26 cellular contexts compared by ENCODE assay signal in genomic region chr7:117216436-117217069, GRCh38.
DNase-seq lines count a peak whose midpoint lies in the region; ATAC-seq, FAIRE-seq and TF ChIP-seq lines count a peak whose summit lies in the region.
"Had no signal": no experiment of that assay in that cellular context is flagged by ENCODE, and none has a peak within 500 bp of the region (broad histone marks: within the 10 kb centered on the region; RNA-seq: fewer than 3 reads in every experiment).

No MANE protein-coding gene starts in this region.

- no peak for TF ChIP-seq EP300 in K562 (IDR thresholded peaks at IDR 0.05; ENCODE audit: low read length)

- H3K9me1 ChIP-seq in K562 (ENCODE audit: control insufficient read depth, insufficient read depth, low read length) = no peaks in the 10 kb centered on the region

- no peak for FAIRE-seq in K562 (lab: Jason Lieb, UNC)
- FAIRE-seq: H1 had no signal

- intact Hi-C loops in Right ventricle myocardium superior (cut with DNase I) (no loop called here), K562 (cut with micrococcal nuclease) (no loop called here)

- H3K9me3 ChIP-seq in cardiac muscle cell (ENCODE audit: low read depth) = no peaks in the 10 kb centered on the region
- H3K9me3 ChIP-seq in K562 (replicated peaks; ENCODE audit: control insufficient read depth, insufficient read depth, low read depth, low read length) = no peaks in the 10 kb centered on the region
- no peaks in the 10 kb centered on the region for H3K9me3 ChIP-seq in smooth muscle cell (replicated peaks; ENCODE audit: low read depth)
- H3K9me3 ChIP-seq: BE2C had no signal

- TF ChIP-seq POLR2A in K562 (conservative IDR thresholded peaks at IDR 0.05) = no peak

- TF ChIP-seq RAD21 in K562 (CRISPR knock-in tag; conservative IDR thresholded peaks at IDR 0.05 in 1 of 2, IDR thresholded peaks at IDR 0.05 in 1 of 2) = no peak

- POLR2A ChIA-PET in K562 (lab: Yijun Ruan, JAX) = no interaction called here

- H3K27me3 ChIP-seq in cardiac muscle cell = no peaks in the 10 kb centered on the region
- H3K27me3 ChIP-seq in K562 (ENCODE audit: control insufficient read depth in 2 of 2, insufficient read depth in 2 of 2, low read length in 2 of 2) = no peaks in the 10 kb centered on the region
- no peaks in the 10 kb centered on the region for H3K27me3 ChIP-seq in smooth muscle cell (ENCODE audit: low read depth)
- H3K27me3 ChIP-seq: BE2C had no signal

- H3K36me3 ChIP-seq in cardiac muscle cell (peaks cover 15% of the 10 kb centered on the region), K562 (ENCODE audit: control insufficient read depth, insufficient read depth, low read length) (peaks cover 64% of the 10 kb centered on the region; the same call in 2 of the 3 replicates), smooth muscle cell (ENCODE audit: low read depth) (no peaks in the 10 kb centered on the region)
- H3K36me3 ChIP-seq: BE2C had no signal

- CTCF ChIA-PET in K562 (lab: Yijun Ruan, JAX; ENCODE audit: low intra/inter-chr PET ratio) = interaction anchor here (0.7 kb wide), 1 partner anchor 814 kb away, joined by 3 read pairs; no protein-coding TSS in a partner anchor

- no peaks in the 10 kb centered on the region for H4K20me1 ChIP-seq in K562 (replicated peaks; ENCODE audit: control insufficient read depth, insufficient read depth, low read length)
- no peaks in the 10 kb centered on the region for H4K20me1 ChIP-seq in smooth muscle cell (ENCODE audit: low read depth)

- H3K9ac ChIP-seq in K562 (ENCODE audit: insufficient read depth in 1 of 2, low read depth in 2 of 2, low read length in 2 of 2) = no peak overlapping the region
- H3K9ac ChIP-seq in smooth muscle cell (ENCODE audit: low read depth) = peak overlapping the region; percentile 22

- WGBS in K562 (ENCODE audit: insufficient coverage, low coverage, missing lambda C conversion rate) = 72% methylated on average over 5 of the region's 5 CpGs
- 53% methylated on average over 5 of the region's 5 CpGs for WGBS in smooth muscle cell (ENCODE audit: low lambda C conversion rate)

- ATAC-seq in Right ventricle myocardium superior (ENCODE audit: poor library complexity) = no peak
- ATAC-seq in K562 = peak; percentile 61
- ATAC-seq in GM21367 (IDR thresholded peaks at IDR 0.05; ENCODE audit: unreplicated experiment) = no peak

- no TSS peak for BruUV-seq in K562 (replicated peaks; lab: Mats Ljungman, UMichigan)

- DNase-seq in cardiac muscle cell (ENCODE audit: low read depth in 1 of 2, low spot score in 1 of 2) = peak in 1 of 2 donors; percentile 62
- DNase-seq in Right ventricle myocardium superior = no peak
- DNase-seq in K562 (ENCODE audit: extremely low read depth in 1 of 4, low spot score in 3 of 4) = peak in 1 of 4 experiments; percentile 21
- DNase-seq in iPS-NIHi11 (ENCODE audit: low spot score) = peak; percentile 21
- DNase-seq in smooth muscle cell (lab: John Stamatoyannopoulos, UW; ENCODE audit: unreplicated experiment) = no peak
- DNase-seq in AML-193 (lab: John Stamatoyannopoulos, UW) = no peak
- no peak for DNase-seq in GOT3 (lab: John Stamatoyannopoulos, UW)
- DNase-seq: BE2C; CD8-positive, alpha-beta memory T cell; DMS 273 treated with DMSO at 0.1 percent for 48 hours; DMS79; HCEC 1CT; Kasumi-1; NCI-H1092 treated with DMSO at 0.1 percent for 48 hours; NCI-H1436; NCI-H187; NCI-H2081 treated with DMSO at 0.1 percent for 48 hours; NCI-H2171; NCI-H226; NCI-H510A; NCI-H69; RPMI8226; SHP77 had no signal

- H3K4me1 ChIP-seq in cardiac muscle cell (ENCODE audit: low read depth) = peaks cover 26% of the 10 kb centered on the region
- H3K4me1 ChIP-seq in K562 (replicated peaks in 1 of 2; ENCODE audit: control insufficient read depth in 2 of 2, insufficient read depth in 2 of 2, low read length in 2 of 2) = no peaks in the 10 kb centered on the region
- peaks cover 19% of the 10 kb centered on the region for H3K4me1 ChIP-seq in smooth muscle cell (ENCODE audit: low read depth)
- H3K4me1 ChIP-seq: BE2C had no signal

- TF ChIP-seq CTCF in cardiac muscle cell (IDR thresholded peaks at IDR 0.05; ENCODE audit: low read depth, low read length) = no peak
- TF ChIP-seq CTCF in K562 (IDR thresholded peaks at IDR 0.05 in 2 of 3, conservative IDR thresholded peaks at IDR 0.05 in 1 of 3; ENCODE audit: insufficient read depth in 2 of 3, low read depth in 1 of 3, low read length in 3 of 3) = no peak
- TF ChIP-seq CTCF in smooth muscle cell (IDR thresholded peaks at IDR 0.05; ENCODE audit: borderline replicate concordance, insufficient read depth, poor library complexity, severe bottlenecking) = no peak

- H3K79me2 ChIP-seq in K562 (ENCODE audit: control insufficient read depth, insufficient read depth, low read length) (no peaks in the 10 kb centered on the region), smooth muscle cell (ENCODE audit: low read depth) (peaks cover 7% of the 10 kb centered on the region)

- H3F3A ChIP-seq in smooth muscle cell (ENCODE audit: low read depth) = peaks cover 15% of the 10 kb centered on the region

- in situ Hi-C loops in K562 (cut with MboI) = no loop called here

- H3K4me3 ChIP-seq in cardiac muscle cell (no peak overlapping the region), K562 (no peak overlapping the region), smooth muscle cell (no peak overlapping the region)

- peak overlapping the region; percentile 31 for H3K27ac ChIP-seq in cardiac muscle cell
- H3K27ac ChIP-seq in K562 (ENCODE audit: extremely low read depth, low read depth, low read length) = no peak overlapping the region
- H3K27ac ChIP-seq in smooth muscle cell (ENCODE audit: low read depth) = peak overlapping the region; percentile 86
- H3K27ac ChIP-seq: 22Rv1 had no signal

- H2AFZ ChIP-seq in K562 (ENCODE audit: low read depth, low read length) = no peak overlapping the region
- no peak overlapping the region for H2AFZ ChIP-seq in smooth muscle cell (ENCODE audit: low read depth)

- H3K4me2 ChIP-seq in K562 (ENCODE audit: insufficient read depth, low read length) (no peak overlapping the region), smooth muscle cell (peak overlapping the region; percentile 71)

TF ChIP-seq in K562, 482 proteins besides CTCF, POLR2A, EP300 and RAD21:
- TF ChIP-seq ZBTB1 (CRISPR knock-in tag; IDR thresholded peaks at IDR 0.05; ENCODE audit: borderline replicate concordance, low read depth) (no peak), HNRNPH1 (optimal IDR thresholded peaks at IDR 0.05; ENCODE audit: low read depth, low read length) (no peak), CBX1 (IDR thresholded peaks at IDR 0.05; ENCODE audit: low read depth) (no peak), ZNF197 (CRISPR knock-in tag; IDR thresholded peaks at IDR 0.05; ENCODE audit: low read depth) (no peak), TAL1 (IDR thresholded peaks at IDR 0.05) (no peak), RFX5 (IDR thresholded peaks at IDR 0.05; ENCODE audit: low read depth, low read length) (no peak), ZNF436 (CRISPR knock-in tag; IDR thresholded peaks at IDR 0.05) (no peak)
- TF ChIP-seq, protein P1, sequence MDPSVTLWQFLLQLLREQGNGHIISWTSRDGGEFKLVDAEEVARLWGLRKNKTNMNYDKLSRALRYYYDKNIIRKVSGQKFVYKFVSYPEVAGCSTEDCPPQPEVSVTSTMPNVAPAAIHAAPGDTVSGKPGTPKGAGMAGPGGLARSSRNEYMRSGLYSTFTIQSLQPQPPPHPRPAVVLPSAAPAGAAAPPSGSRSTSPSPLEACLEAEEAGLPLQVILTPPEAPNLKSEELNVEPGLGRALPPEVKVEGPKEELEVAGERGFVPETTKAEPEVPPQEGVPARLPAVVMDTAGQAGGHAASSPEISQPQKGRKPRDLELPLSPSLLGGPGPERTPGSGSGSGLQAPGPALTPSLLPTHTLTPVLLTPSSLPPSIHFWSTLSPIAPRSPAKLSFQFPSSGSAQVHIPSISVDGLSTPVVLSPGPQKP (CRISPR knock-in tag; IDR thresholded peaks at IDR 0.05) = no peak
TF ChIP-seq in K562: peak in this region for 0.
